In the genomic region with DNA sequence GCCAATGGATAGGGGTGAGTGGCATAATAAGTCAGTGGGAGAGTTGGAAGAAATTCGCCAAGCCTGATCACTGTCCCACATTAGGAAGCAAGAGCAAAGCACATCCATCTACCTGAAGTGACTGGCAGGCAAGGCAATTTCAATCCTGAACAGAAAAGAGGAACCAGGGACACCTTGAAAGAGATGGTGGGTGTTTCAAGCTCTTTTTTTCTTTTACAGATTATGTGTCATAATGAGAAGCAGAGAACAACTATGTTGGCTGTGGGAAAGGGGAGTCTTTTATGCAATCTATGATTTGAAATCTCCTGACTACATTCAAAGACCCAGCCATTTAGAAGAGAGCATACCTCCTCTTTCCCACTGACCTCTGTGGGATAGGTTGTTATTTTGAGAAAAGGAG, we compare ENCODE assay signal across 14 cellular contexts.
DNase-seq lines count a peak whose midpoint lies in the region; ATAC-seq, FAIRE-seq and TF ChIP-seq lines count a peak whose summit lies in the region.
"Had no signal": no experiment of that assay in that cellular context is flagged by ENCODE, and none has a peak within 500 bp of the region (broad histone marks: within the 10 kb centered on the region; RNA-seq: fewer than 3 reads in every experiment).

No MANE protein-coding gene starts in this region.

- TF ChIP-seq CTCF in adrenal gland (IDR thresholded peaks at IDR 0.05): no peak

- H3K4me1 ChIP-seq in Karpas-422 (ENCODE audit: low read length) (peaks cover 58% of the 10 kb centered on the region), adrenal gland (replicated peaks in 1 of 2) (peaks cover 6 to 12% of the 10 kb centered on the region in 2 donors)
- H3K4me1 ChIP-seq: left lung, uterus had no signal

- peaks cover 4% of the 10 kb centered on the region; the same call in 1 of the 2 replicates for H3K79me2 ChIP-seq in Karpas-422 (ENCODE audit: low read length)

- H3K27ac ChIP-seq in Karpas-422 (ENCODE audit: low read length): peak overlapping the region; percentile 97
- no peak overlapping the region for H3K27ac ChIP-seq in adrenal gland
- H3K27ac ChIP-seq: left lung, uterus had no signal

- no peaks in the 10 kb centered on the region for H3K9me3 ChIP-seq in Karpas-422 (ENCODE audit: low read length)
- no peaks in the 10 kb centered on the region for H3K9me3 ChIP-seq in adrenal gland (replicated peaks in 1 of 3)
- H3K9me3 ChIP-seq: left lung, uterus had no signal

- no peaks in the 10 kb centered on the region for H3K9me2 ChIP-seq in Karpas-422 (replicated peaks; ENCODE audit: insufficient read depth, low read length)

- H3K4me2 ChIP-seq in Karpas-422 (ENCODE audit: low read depth, low read length, poor library complexity, severe bottlenecking): peak overlapping the region; percentile 67

- peak overlapping the region; percentile 64 for H3K9ac ChIP-seq in Karpas-422 (ENCODE audit: low read length)

- H3K4me3 ChIP-seq in Karpas-422 (ENCODE audit: low read length) (peak overlapping the region; percentile 25; the same call in 1 of the 2 replicates), adrenal gland (no peak overlapping the region)
- H3K4me3 ChIP-seq: left lung, uterus had no signal

- peak overlapping the region; percentile 44; the same call in 1 of the 2 replicates for H2AFZ ChIP-seq in Karpas-422 (ENCODE audit: low read length)

- intact Hi-C loops in adrenal gland (cut with DNase I): no loop called here

- ATAC-seq in GM19395 (IDR thresholded peaks at IDR 0.05; ENCODE audit: unreplicated experiment): peak; percentile 87
- ATAC-seq in HG02852 (IDR thresholded peaks at IDR 0.05; ENCODE audit: unreplicated experiment): peak; percentile 83
- ATAC-seq: left lung had no signal

- H3K36me3 ChIP-seq in Karpas-422 (ENCODE audit: insufficient read depth, low read length) (no peaks in the 10 kb centered on the region; the same call in 1 of the 2 replicates), adrenal gland (replicated peaks in 1 of 2) (no peaks in the 10 kb centered on the region)
- H3K36me3 ChIP-seq: left lung, uterus had no signal

- no peak for FAIRE-seq in GM12891 (lab: Jason Lieb, UNC)

- no peaks in the 10 kb centered on the region for H3K27me3 ChIP-seq in Karpas-422 (ENCODE audit: low read length)
- H3K27me3 ChIP-seq in adrenal gland: no peaks in the 10 kb centered on the region
- H3K27me3 ChIP-seq: left lung, uterus had no signal

- no peaks in the 10 kb centered on the region for H4K20me1 ChIP-seq in Karpas-422 (ENCODE audit: insufficient read depth, low read depth, low read length)

- WGBS in adrenal gland, 4 donors: 85 to 95% (median 89%) methylated on average over 1 of the region's 1 CpG

- DNase-seq in GM12891 (ENCODE audit: insufficient read length, low spot score) (peak; percentile 30), Karpas-422 (peak; percentile 75), epidermal melanocyte (ENCODE audit: insufficient read length, low spot score) (no peak), NCI-H524 treated with DMSO at 0.1 percent for 48 hours (lab: John Stamatoyannopoulos, UW) (no peak), NCI-H1436 treated with DMSO at 0.1 percent for 48 hours (lab: John Stamatoyannopoulos, UW) (no peak), adrenal gland (no peak)
- DNase-seq: activated CD4-positive, CD25-positive, alpha-beta regulatory T cell treated with anti-CD3 and anti-CD28 coated beads, Interleukin-2, amount 50 U/mL, for 72 hours; DND-41; left lung; NCI-H1092; NCI-H82; uterus had no signal

- TF ChIP-seq POLR2A in GM12891 (IDR thresholded peaks at IDR 0.05; ENCODE audit: low read depth, low read length) (no peak), adrenal gland (IDR thresholded peaks at IDR 0.05) (no peak)

TF ChIP-seq in GM12891, 5 proteins besides CTCF, POLR2A, EP300 and RAD21:
- peak; percentile 95 for TF ChIP-seq SPI1 (IDR thresholded peaks at IDR 0.05; ENCODE audit: low read depth, low read length)
- TF ChIP-seq POU2F2 (IDR thresholded peaks at IDR 0.05; ENCODE audit: low read depth, low read length): no peak

Comparison
In these comparisons a context has a peak if more than half of its experiments do, and no peak if none do; other contexts are left out.
1. DNase-seq: peak in GM12891 (single experiment) and Karpas-422 (single experiment); none in epidermal melanocyte (single experiment), NCI-H524 treated with DMSO at 0.1 percent for 48 hours (single experiment), NCI-H1436 treated with DMSO at 0.1 percent for 48 hours (single experiment) and adrenal gland (0 of 7).